ENCODE assay signal across 3 cellular contexts in genomic region chr6:149908480-149908879, GRCh38. TPM values are rescaled to one million over a fixed set of nuclear protein-coding genes. Genes with fewer than 3 reads are reported as not detected.
"Had no signal": no experiment of that assay in that cellular context is flagged by ENCODE, and none has a peak within 500 bp of the region (broad histone marks: within the 10 kb centered on the region; RNA-seq: fewer than 3 reads in every experiment).

No MANE protein-coding gene starts in this region.

RNA-seq across cellular contexts. Expression of gene RAET1E, which starts 10.6 kb away (rescaled TPM):
- total RNA-seq: Peyer's patch, SJCRH30 had no signal

RNA-seq across cellular contexts. Expression of gene RAET1G, which starts 14.4 kb away (rescaled TPM):
- total RNA-seq: PC-9, Peyer's patch, SJCRH30 had no signal

RNA-seq across cellular contexts. Expression of gene ULBP2, which starts 33.3 kb away (rescaled TPM):
- total RNA-seq: Peyer's patch had no signal

RNA-seq across cellular contexts. Expression of gene ULBP1, which starts 55.3 kb away (rescaled TPM):
- total RNA-seq: Peyer's patch had no signal
